In the genomic region with DNA sequence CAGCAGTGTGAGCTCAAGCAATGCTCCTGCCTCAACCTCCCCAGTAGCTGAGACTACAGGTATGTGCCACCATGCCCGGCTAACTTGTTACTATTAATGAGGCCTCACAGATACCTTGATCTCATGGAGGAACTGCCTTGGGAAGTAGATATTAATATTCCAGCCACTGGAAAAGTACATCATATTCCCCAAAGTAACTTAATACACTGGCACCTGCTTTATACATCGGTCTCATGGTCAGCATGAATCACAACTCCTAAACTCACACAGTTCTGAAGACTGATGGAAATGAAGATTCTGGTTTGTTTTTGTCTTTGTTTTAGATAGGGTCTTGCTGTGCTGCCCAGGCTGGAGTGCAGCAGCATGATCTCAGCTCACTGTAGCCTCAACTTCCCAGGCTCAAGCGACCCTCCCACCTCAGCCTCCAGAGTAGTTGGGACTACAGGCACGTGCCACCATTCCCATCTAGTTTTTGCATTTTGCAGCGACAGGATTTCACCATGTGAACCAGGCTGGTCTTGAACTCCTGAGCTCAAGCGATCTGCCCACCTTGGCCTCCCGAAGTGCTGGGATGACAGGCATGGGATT, we compare ENCODE assay signal across 24 cellular contexts. TPM values are rescaled to one million over a fixed set of nuclear protein-coding genes. Genes with fewer than 3 reads are reported as not detected.
A peak's percentile ranks its signal among the peaks of the same experiment; 100 is the strongest.
DNase-seq lines count a peak whose midpoint lies in the region; ATAC-seq, FAIRE-seq and TF ChIP-seq lines count a peak whose summit lies in the region.
"Had no signal": no experiment of that assay in that cellular context is flagged by ENCODE, and none has a peak within 500 bp of the region (broad histone marks: within the 10 kb centered on the region; RNA-seq: fewer than 3 reads in every experiment).

No MANE protein-coding gene starts in this region.

- H3K27me3 ChIP-seq in CD4-positive, alpha-beta memory T cell (ENCODE audit: insufficient read depth, low read length): no peaks in the 10 kb centered on the region
- H3K27me3 ChIP-seq in neuronal stem cell (ENCODE audit: control insufficient read depth in 3 of 3, insufficient read depth in 3 of 3, low read depth in 1 of 3, low read length in 3 of 3): no peaks in the 10 kb centered on the region
- H3K27me3 ChIP-seq in thyroid gland: no peaks in the 10 kb centered on the region
- no peaks in the 10 kb centered on the region for H3K27me3 ChIP-seq in PC-3 (ENCODE audit: low read length)

- TF ChIP-seq POLR2A in thyroid gland (IDR thresholded peaks at IDR 0.05): no peak

- H3K23ac ChIP-seq in neuronal stem cell (ENCODE audit: low read depth, low read length, poor library complexity): no peak overlapping the region

- intact Hi-C loops in CD4-positive, alpha-beta memory T cell (cut with micrococcal nuclease): no loop called here
- intact Hi-C loops in thyroid gland (cut with DNase I) (no loop called here), PC-3 (cut with micrococcal nuclease) (no loop called here)

- H3K36me3 ChIP-seq in CD4-positive, alpha-beta memory T cell (ENCODE audit: insufficient read depth, low read length): no peaks in the 10 kb centered on the region
- no peaks in the 10 kb centered on the region for H3K36me3 ChIP-seq in neuronal stem cell (replicated peaks in 1 of 2; ENCODE audit: control insufficient read depth in 2 of 2, insufficient read depth in 2 of 2, low read length in 2 of 2)
- H3K36me3 ChIP-seq in thyroid gland: no peaks in the 10 kb centered on the region
- no peaks in the 10 kb centered on the region for H3K36me3 ChIP-seq in PC-3 (ENCODE audit: low read depth, low read length)
- H3K36me3 ChIP-seq: HAP-1 had no signal

- H4K20me1 ChIP-seq in PC-3 (ENCODE audit: low read length): no peaks in the 10 kb centered on the region

- H3K9me3 Mint-ChIP-seq in CD4-positive, alpha-beta memory T cell: no peaks in the 10 kb centered on the region
- no peaks in the 10 kb centered on the region for H3K9me3 Mint-ChIP-seq in central memory CD8-positive, alpha-beta T cell
- H3K9me3 Mint-ChIP-seq: activated naive CD8-positive, alpha-beta T cell treated with anti-CD3 and anti-CD28 coated beads, Interleukin-2, amount 50 U/mL, for 24 hours; naive thymus-derived CD8-positive, alpha-beta T cell had no signal

- ATAC-seq in central memory CD8-positive, alpha-beta T cell (replicated peaks; ENCODE audit: extremely low read depth, poor library complexity, severe bottlenecking): no peak
- no peak for ATAC-seq in PC-3
- ATAC-seq: activated CD8-positive, alpha-beta T cell treated with anti-CD3 and anti-CD28 coated beads, Interleukin-2, amount 10 ng/mL, durations not matched to agents 7 days and 5 days; activated naive CD8-positive, alpha-beta T cell treated with anti-CD3 and anti-CD28 coated beads, Interleukin-2, amount 50 U/mL, for 24 hours; naive thymus-derived CD8-positive, alpha-beta T cell; stimulated activated naive B cell treated with anti-CD40 and anti-IgM and Interleukin-4, amounts not matched to agents 10 μg/mL and 1 μg/mL and 100 μg/mL, for 72 hours had no signal

- H3F3A ChIP-seq in PC-3 (ENCODE audit: low read length, unreplicated experiment): no peaks in the 10 kb centered on the region

- TF ChIP-seq CTCF in thyroid gland (IDR thresholded peaks at IDR 0.05): no peak
- no peak for TF ChIP-seq CTCF in PC-3 (conservative IDR thresholded peaks at IDR 0.05; ENCODE audit: low read depth, low read length)

- no peak for FAIRE-seq in urothelium cell line (lab: Jason Lieb, UNC)

- H2AK5ac ChIP-seq in neuronal stem cell (ENCODE audit: low read depth, low read length): no peak overlapping the region

- DNase-seq in CD4-positive, alpha-beta memory T cell: no peak
- no peak for DNase-seq in central memory CD8-positive, alpha-beta T cell (ENCODE audit: low spot score in 2 of 2)
- no peak for DNase-seq in neuronal stem cell (ENCODE audit: low spot score)
- no peak for DNase-seq in thyroid gland
- no peak for DNase-seq in PC-3
- no peak for DNase-seq in urothelium cell line (ENCODE audit: low spot score)
- DNase-seq in cerebellar cortex (ENCODE audit: low spot score): no peak
- DNase-seq in stimulated activated CD4-positive, alpha-beta T cell treated with anti-CD3 and anti-CD28 coated beads, Interleukin-4, amount 100 ng/mL, for 24 hours: no peak
- DNase-seq: activated CD4-positive, alpha-beta T cell treated with anti-CD3 and anti-CD28 coated beads for 1 hour; activated CD8-positive, alpha-beta T cell treated with anti-CD3 and anti-CD28 coated beads, Interleukin-2, amount 10 ng/mL, durations not matched to agents 7 days and 5 days; activated naive CD8-positive, alpha-beta T cell treated with anti-CD3 and anti-CD28 coated beads, Interleukin-2, amount 50 U/mL, for 24 hours; cerebellar nuclear complex; naive thymus-derived CD8-positive, alpha-beta T cell; NCI-H2081 treated with DMSO at 0.1 percent for 48 hours; NCI-H446 treated with DMSO at 0.1 percent for 48 hours; right cardiac atrium; stimulated activated CD4-positive, alpha-beta T cell treated with anti-CD3 and anti-CD28 coated beads, Interleukin-12 subunit alpha, Interleukin-12 subunit beta, amount 100 ng/mL, for 4 hours; stimulated activated CD4-positive, alpha-beta T cell treated with anti-CD3 and anti-CD28 coated beads, Interleukin-4, amount 100 ng/mL, for 1 hour; stimulated activated naive B cell treated with anti-CD40 and anti-IgM and Interleukin-4, amounts not matched to agents 10 μg/mL and 1 μg/mL and 100 μg/mL, for 72 hours had no signal

- no peak overlapping the region for H3K18ac ChIP-seq in neuronal stem cell (ENCODE audit: low read length)

- H3K27ac ChIP-seq in CD4-positive, alpha-beta memory T cell (ENCODE audit: low read depth, low read length): no peak overlapping the region
- no peak overlapping the region for H3K27ac ChIP-seq in neuronal stem cell (replicated peaks; ENCODE audit: low read length)
- H3K27ac ChIP-seq in thyroid gland: peak overlapping the region; percentile 37 to 84 (median 54)
- no peak overlapping the region for H3K27ac ChIP-seq in PC-3 (ENCODE audit: low read length)
- H3K27ac ChIP-seq: C4-2B, RWPE1, SK-N-MC had no signal

- no peaks in the 10 kb centered on the region for H3K27me3 Mint-ChIP-seq in CD4-positive, alpha-beta memory T cell
- H3K27me3 Mint-ChIP-seq in central memory CD8-positive, alpha-beta T cell: no peaks in the 10 kb centered on the region
- H3K27me3 Mint-ChIP-seq: stimulated activated naive B cell treated with anti-CD40 and anti-IgM and Interleukin-4, amounts not matched to agents 10 μg/mL and 1 μg/mL and 100 μg/mL, for 72 hours had no signal

- no peak overlapping the region for H4K8ac ChIP-seq in neuronal stem cell (ENCODE audit: low read depth, low read length)

- no peak overlapping the region for H2BK5ac ChIP-seq in neuronal stem cell (ENCODE audit: low read length)

- H3K36me3 Mint-ChIP-seq in CD4-positive, alpha-beta memory T cell: peaks cover 0 to 5% of the 10 kb centered on the region in 2 donors
- H3K36me3 Mint-ChIP-seq in central memory CD8-positive, alpha-beta T cell (ENCODE audit: insufficient read depth): no peaks in the 10 kb centered on the region
- H3K36me3 Mint-ChIP-seq: naive thymus-derived CD8-positive, alpha-beta T cell had no signal

- no peak overlapping the region for H2AFZ ChIP-seq in neuronal stem cell (ENCODE audit: low read length)
- H2AFZ ChIP-seq in PC-3 (ENCODE audit: low read length): no peak overlapping the region

- CTCF ChIA-PET in CD4-positive, alpha-beta memory T cell (lab: Charles Lee; ENCODE audit: partially characterized antibody): interaction anchor here (1.9 kb wide), 1 partner anchor 166 kb away, joined by 4 read pairs; no protein-coding TSS in a partner anchor
- CTCF ChIA-PET in PC-3 (lab: Charles Lee): no interaction called here

- peak overlapping the region in 6 of 7 donors; percentile 15 to 81 (median 71) for H3K27ac Mint-ChIP-seq in CD4-positive, alpha-beta memory T cell
- H3K27ac Mint-ChIP-seq in central memory CD8-positive, alpha-beta T cell (ENCODE audit: low read depth): peak overlapping the region; percentile 60
- H3K27ac Mint-ChIP-seq: activated CD8-positive, alpha-beta T cell treated with anti-CD3 and anti-CD28 coated beads, Interleukin-2, amount 10 ng/mL, durations not matched to agents 7 days and 5 days; activated naive CD8-positive, alpha-beta T cell treated with anti-CD3 and anti-CD28 coated beads, Interleukin-2, amount 50 U/mL, for 24 hours; mesothelial cell of epicardium; stimulated activated naive B cell treated with anti-CD40 and anti-IgM and Interleukin-4, amounts not matched to agents 10 μg/mL and 1 μg/mL and 100 μg/mL, for 72 hours had no signal

- no peak overlapping the region for H2BK120ac ChIP-seq in neuronal stem cell (ENCODE audit: low read depth, low read length)

- no peak overlapping the region for H2BK12ac ChIP-seq in neuronal stem cell (ENCODE audit: low read length)

- WGBS in neuronal stem cell (ENCODE audit: extremely low coverage in 2 of 2, insufficient read length in 2 of 2, insufficient replicate concordance in 1 of 2), 2 donors: no CpG with 5 or more reads among the region's 7 CpGs
- WGBS in thyroid gland, 2 donors: 92 to 95% methylated on average over 7 of the region's 7 CpGs

- no peak overlapping the region for H3K4ac ChIP-seq in neuronal stem cell (ENCODE audit: low read length)

- H3K4me1 ChIP-seq in CD4-positive, alpha-beta memory T cell (ENCODE audit: insufficient read depth, low read length): no peaks in the 10 kb centered on the region
- no peaks in the 10 kb centered on the region for H3K4me1 ChIP-seq in neuronal stem cell (ENCODE audit: control insufficient read depth in 2 of 2, insufficient read depth in 1 of 2, low read depth in 1 of 2, low read length in 2 of 2)
- H3K4me1 ChIP-seq in thyroid gland: peaks cover 64 to 66% of the 10 kb centered on the region in 2 donors
- no peaks in the 10 kb centered on the region for H3K4me1 ChIP-seq in PC-3 (ENCODE audit: insufficient read depth, low read length)
- H3K4me1 ChIP-seq: HAP-1 had no signal

- no peak overlapping the region for H3K14ac ChIP-seq in neuronal stem cell (ENCODE audit: low read length)

- H3K79me1 ChIP-seq in neuronal stem cell (ENCODE audit: low read depth, low read length): no peaks in the 10 kb centered on the region

- POLR2A ChIA-PET in CD4-positive, alpha-beta memory T cell (lab: Charles Lee; ENCODE audit: partially characterized antibody): no interaction called here
- POLR2A ChIA-PET in PC-3 (lab: Charles Lee; ENCODE audit: unreplicated experiment): no interaction called here

- H3K4me1 Mint-ChIP-seq in CD4-positive, alpha-beta memory T cell: peaks cover 2 to 12% (median 7%) of the 10 kb centered on the region in 4 donors
- peaks cover 16% of the 10 kb centered on the region for H3K4me1 Mint-ChIP-seq in central memory CD8-positive, alpha-beta T cell

- H3K4me3 Mint-ChIP-seq in CD4-positive, alpha-beta memory T cell: no peak overlapping the region
- no peak overlapping the region for H3K4me3 Mint-ChIP-seq in central memory CD8-positive, alpha-beta T cell
- H3K4me3 Mint-ChIP-seq: activated CD8-positive, alpha-beta T cell treated with anti-CD3 and anti-CD28 coated beads, Interleukin-2, amount 10 ng/mL, durations not matched to agents 7 days and 5 days; activated naive CD8-positive, alpha-beta T cell treated with anti-CD3 and anti-CD28 coated beads, Interleukin-2, amount 50 U/mL, for 24 hours; mesothelial cell of epicardium; naive thymus-derived CD8-positive, alpha-beta T cell; stimulated activated naive B cell treated with anti-CD40 and anti-IgM and Interleukin-4, amounts not matched to agents 10 μg/mL and 1 μg/mL and 100 μg/mL, for 72 hours had no signal

- no peak overlapping the region for H4K91ac ChIP-seq in neuronal stem cell (ENCODE audit: low read depth, low read length, poor library complexity)

- no peak overlapping the region for H3K4me3 ChIP-seq in CD4-positive, alpha-beta memory T cell (ENCODE audit: low read length in 2 of 2)
- H3K4me3 ChIP-seq in neuronal stem cell (ENCODE audit: low read length in 2 of 2) (no peak overlapping the region), thyroid gland (replicated peaks in 1 of 3) (no peak overlapping the region), PC-3 (ENCODE audit: low read length) (no peak overlapping the region)
- H3K4me3 ChIP-seq: HAP-1, SK-N-MC had no signal

- no peaks in the 10 kb centered on the region for H3K79me2 ChIP-seq in PC-3 (ENCODE audit: low read length)

- BruUV-seq in PC-3 (replicated peaks; lab: Mats Ljungman, UMichigan): no TSS peak

- H3K4me2 ChIP-seq in neuronal stem cell (ENCODE audit: insufficient read depth, low read length, poor library complexity, severe bottlenecking) (no peak overlapping the region), PC-3 (ENCODE audit: low read length) (no peak overlapping the region)

- H3K9me3 ChIP-seq in CD4-positive, alpha-beta memory T cell (ENCODE audit: control insufficient read depth in 1 of 2, low read length in 2 of 2): no peaks in the 10 kb centered on the region
- no peaks in the 10 kb centered on the region for H3K9me3 ChIP-seq in neuronal stem cell (replicated peaks in 1 of 2; ENCODE audit: control insufficient read depth in 2 of 2, insufficient read depth in 1 of 2, low read depth in 1 of 2, low read length in 2 of 2)
- no peaks in the 10 kb centered on the region for H3K9me3 ChIP-seq in thyroid gland
- H3K9me3 ChIP-seq in PC-3 (ENCODE audit: low read length): no peaks in the 10 kb centered on the region

- H3K9ac ChIP-seq in neuronal stem cell (ENCODE audit: low read depth, low read length, poor library complexity): peak overlapping the region; percentile 14
- H3K9ac ChIP-seq in PC-3 (ENCODE audit: low read length): no peak overlapping the region

- no peaks in the 10 kb centered on the region for H3K9me2 ChIP-seq in PC-3 (replicated peaks; ENCODE audit: low read length)

- H2BK15ac ChIP-seq in neuronal stem cell (ENCODE audit: low read length): no peak overlapping the region

RNA-seq across cellular contexts. Expression of a gene that starts 28.2 kb away (rescaled TPM):
- 1 to 10 TPM; 7.8 to 8.1 TPM for total RNA-seq in CD4-positive, alpha-beta memory T cell
- polyA plus RNA-seq in CD4-positive, alpha-beta memory T cell: 1 to 10 TPM in 1 of 2 donors, under 1 TPM in 1; 0.26 to 1.3 TPM
- 3.3 TPM for polyA plus RNA-seq in neuronal stem cell (2013, experiment 1 of 2)
- 3.1 TPM for polyA plus RNA-seq in neuronal stem cell (2013, experiment 2 of 2)
- 100 to 1,000 TPM in 2 of 4 donors, 10 to 100 TPM in 2; 61.4 to 123 (median 94.1) TPM for total RNA-seq in thyroid gland
- total RNA-seq in PC-3 (2014; rRNA removed): 6.2 and 9.9 TPM in 2 replicates

Comparison
In these comparisons a context has a peak if more than half of its experiments do, and no peak if none do; other contexts are left out.
1. H3K27ac ChIP-seq: peak in thyroid gland (3 of 3); none in CD4-positive, alpha-beta memory T cell (single experiment), neuronal stem cell (single experiment) and PC-3 (single experiment).